In genomic region chr12:21413369-21414277, GRCh38 we compare ENCODE assay signal across 2 cellular contexts.
TF ChIP-seq lines count a peak whose summit lies in the region.

No MANE protein-coding gene starts in this region.

TF ChIP-seq in K562, 482 proteins besides CTCF, POLR2A, EP300 and RAD21 (continues in another document):
- TF ChIP-seq FOSL1 (tag; conservative IDR thresholded peaks at IDR 0.05), result peak; percentile 57; the same call in 1 of the 2 replicates
- TF ChIP-seq TRIM24 (IDR thresholded peaks at IDR 0.05), result peak; percentile 52 to 57; a peak in 2 of 4 replicates
- peak; percentile 17; the same call in 1 of the 2 replicates for TF ChIP-seq NBN (IDR thresholded peaks at IDR 0.05; ENCODE audit: low read depth)
- TF ChIP-seq TOE1 (IDR thresholded peaks at IDR 0.05; ENCODE audit: borderline replicate concordance), result no peak
- TF ChIP-seq TOE1 (CRISPR knock-in tag; IDR thresholded peaks at IDR 0.05; ENCODE audit: borderline replicate concordance, low read depth), result no peak
- peak; percentile 74 for TF ChIP-seq NFE2 (IDR thresholded peaks at IDR 0.05; ENCODE audit: low read depth)
- peak; percentile 66 to 75; a peak in 3 of 4 replicates for TF ChIP-seq KDM1A (IDR thresholded peaks at IDR 0.05)
- peak; percentile 20; the same call in 1 of the 2 replicates for TF ChIP-seq ATF7 (IDR thresholded peaks at IDR 0.05)
- TF ChIP-seq, protein P1, sequence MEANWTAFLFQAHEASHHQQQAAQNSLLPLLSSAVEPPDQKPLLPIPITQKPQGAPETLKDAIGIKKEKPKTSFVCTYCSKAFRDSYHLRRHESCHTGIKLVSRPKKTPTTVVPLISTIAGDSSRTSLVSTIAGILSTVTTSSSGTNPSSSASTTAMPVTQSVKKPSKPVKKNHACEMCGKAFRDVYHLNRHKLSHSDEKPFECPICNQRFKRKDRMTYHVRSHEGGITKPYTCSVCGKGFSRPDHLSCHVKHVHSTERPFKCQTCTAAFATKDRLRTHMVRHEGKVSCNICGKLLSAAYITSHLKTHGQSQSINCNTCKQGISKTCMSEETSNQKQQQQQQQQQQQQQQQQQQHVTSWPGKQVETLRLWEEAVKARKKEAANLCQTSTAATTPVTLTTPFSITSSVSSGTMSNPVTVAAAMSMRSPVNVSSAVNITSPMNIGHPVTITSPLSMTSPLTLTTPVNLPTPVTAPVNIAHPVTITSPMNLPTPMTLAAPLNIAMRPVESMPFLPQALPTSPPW (CRISPR knock-in tag; IDR thresholded peaks at IDR 0.05), result no peak
- TF ChIP-seq SMARCE1 (IDR thresholded peaks at IDR 0.05), result peak; percentile 77
- TF ChIP-seq STAT5A (IDR thresholded peaks at IDR 0.05; ENCODE audit: borderline replicate concordance, low read length), result peak; percentile 58; the same call in 1 of the 2 replicates
- TF ChIP-seq MTA2 (IDR thresholded peaks at IDR 0.05; ENCODE audit: low read depth), result peak; percentile 53
- peak in 1 of 2 experiments; percentile 56; a peak in 2 of 4 replicates for TF ChIP-seq RCOR1 (IDR thresholded peaks at IDR 0.05; ENCODE audit: borderline replicate concordance in 1 of 2, low read depth in 2 of 2, low read length in 2 of 2)
- TF ChIP-seq TEAD4 (IDR thresholded peaks at IDR 0.05; ENCODE audit: low read length), result peak; percentile 85
- TF ChIP-seq TEAD4 (CRISPR knock-in tag; IDR thresholded peaks at IDR 0.05; ENCODE audit: borderline replicate concordance), result no peak
- peak; percentile 46; the same call in 1 of the 2 replicates for TF ChIP-seq FOXM1 (IDR thresholded peaks at IDR 0.05; ENCODE audit: low read depth)
- TF ChIP-seq FOXM1 (CRISPR knock-in tag; IDR thresholded peaks at IDR 0.05; ENCODE audit: low read depth), result no peak

TF ChIP-seq in GM12891, 5 proteins besides CTCF, POLR2A, EP300 and RAD21:
- no peak for TF ChIP-seq PAX5 (IDR thresholded peaks at IDR 0.05; ENCODE audit: insufficient read depth, low read length, severe bottlenecking)
- no peak for TF ChIP-seq TAF1 (IDR thresholded peaks at IDR 0.05; ENCODE audit: low read depth, low read length)
- TF ChIP-seq SPI1 (IDR thresholded peaks at IDR 0.05; ENCODE audit: low read depth, low read length), result no peak
- TF ChIP-seq POU2F2 (IDR thresholded peaks at IDR 0.05; ENCODE audit: low read depth, low read length), result no peak
- TF ChIP-seq POLR2AphosphoS5 (IDR thresholded peaks at IDR 0.05; ENCODE audit: low read depth, low read length), result no peak
